In genomic region chr16:84450176-84450865, GRCh38 we compare ENCODE assay signal across 14 cellular contexts.
"Had no signal": no experiment of that assay in that cellular context is flagged by ENCODE, and none has a peak within 500 bp of the region (broad histone marks: within the 10 kb centered on the region; RNA-seq: fewer than 3 reads in every experiment).

No MANE protein-coding gene starts in this region.

- H3K27ac Mint-ChIP-seq: activated CD4-positive, alpha-beta T cell treated with anti-CD3 and anti-CD28 coated beads, Interleukin-2, amount 10 ng/mL, durations not matched to agents 7 days and 5 days; activated T-helper 2 cell treated with anti-CD3 and anti-CD28 coated beads, Interferon-gamma antibody, Interleukin-2, Interleukin-4, amounts not matched to agents 10 μg/mL and 5 μg/mL and 100 μg/mL, durations not matched to agents 14 hours and 24 hours and 36 hours; mesothelial cell of epicardium; stimulated activated memory B cell treated with anti-CD40 and anti-IgM and Interleukin-4, amounts not matched to agents 10 μg/mL and 1 μg/mL and 100 μg/mL, for 72 hours had no signal

- H3K36me3 ChIP-seq: cardiac muscle cell, SJCRH30, tibial artery had no signal

- H3K9me3 ChIP-seq: neutrophil, SJCRH30, tibial artery had no signal

- H3K4me3 ChIP-seq: cardiac muscle cell, SJCRH30, tibial artery had no signal

- H3K9me3 Mint-ChIP-seq: activated CD4-positive, alpha-beta T cell treated with anti-CD3 and anti-CD28 coated beads, Interleukin-2, amount 10 ng/mL, durations not matched to agents 7 days and 5 days; activated T-helper 2 cell treated with anti-CD3 and anti-CD28 coated beads, Interferon-gamma antibody, Interleukin-2, Interleukin-4, amounts not matched to agents 10 μg/mL and 5 μg/mL and 100 μg/mL, durations not matched to agents 14 hours and 24 hours and 36 hours; mesothelial cell of epicardium had no signal

- DNase-seq: activated CD4-positive, alpha-beta T cell treated with anti-CD3 and anti-CD28 coated beads, Interleukin-2, amount 10 ng/mL, durations not matched to agents 7 days and 5 days; activated CD4-positive, CD25-positive, alpha-beta regulatory T cell; activated naive CD4-positive, alpha-beta T cell treated with anti-CD3 and anti-CD28 coated beads, Interleukin-2, amount 50 U/mL, for 16 hours; foreskin keratinocyte; retina; SJCRH30; stimulated activated CD4-positive, alpha-beta T cell treated with anti-CD3 and anti-CD28 coated beads, Interleukin-2, amount 100 ng/mL, for 48 hours; T-helper 2 cell had no signal

- H3K27me3 ChIP-seq: cardiac muscle cell, neutrophil, SJCRH30 had no signal

- H3K27ac ChIP-seq: cardiac muscle cell, foreskin keratinocyte, neutrophil, SJCRH30, tibial artery had no signal

- H3K4me3 Mint-ChIP-seq: activated CD4-positive, alpha-beta T cell treated with anti-CD3 and anti-CD28 coated beads, Interleukin-2, amount 10 ng/mL, durations not matched to agents 7 days and 5 days; mesothelial cell of epicardium; stimulated activated memory B cell treated with anti-CD40 and anti-IgM and Interleukin-4, amounts not matched to agents 10 μg/mL and 1 μg/mL and 100 μg/mL, for 72 hours had no signal

- H3K4me1 ChIP-seq: foreskin keratinocyte, SJCRH30, tibial artery had no signal

- ATAC-seq: stimulated activated memory B cell treated with anti-CD40 and anti-IgM and Interleukin-4, amounts not matched to agents 10 μg/mL and 1 μg/mL and 100 μg/mL, for 72 hours had no signal

- H3K4me1 Mint-ChIP-seq: activated CD4-positive, alpha-beta T cell treated with anti-CD3 and anti-CD28 coated beads, Interleukin-2, amount 10 ng/mL, durations not matched to agents 7 days and 5 days; stimulated activated memory B cell treated with anti-CD40 and anti-IgM and Interleukin-4, amounts not matched to agents 10 μg/mL and 1 μg/mL and 100 μg/mL, for 72 hours had no signal

- H3K27me3 Mint-ChIP-seq: activated CD4-positive, alpha-beta T cell treated with anti-CD3 and anti-CD28 coated beads, Interleukin-2, amount 10 ng/mL, durations not matched to agents 7 days and 5 days had no signal
